1 cellular context compared by ENCODE assay signal in genomic region chr17:57538730-57539456, GRCh38.
TF ChIP-seq lines count a peak whose summit lies in the region.

No MANE protein-coding gene starts in this region.

TF ChIP-seq in WTC11, 78 proteins besides CTCF, POLR2A, EP300 and RAD21 (continued from another document):
- no peak for TF ChIP-seq ZNF532 (CRISPR knock-in tag; IDR thresholded peaks at IDR 0.05; ENCODE audit: borderline replicate concordance)
